Comparison of ENCODE assay signal across 1 cellular context in genomic region chr9:127777368-127777960, GRCh38.
TF ChIP-seq lines count a peak whose summit lies in the region.

No MANE protein-coding gene starts in this region.

TF ChIP-seq in H1, 55 proteins besides CTCF, POLR2A, EP300 and RAD21:
- TF ChIP-seq TAF1 (IDR thresholded peaks at IDR 0.05; ENCODE audit: low read depth, low read length) = no peak
- no peak for TF ChIP-seq SP4 (IDR thresholded peaks at IDR 0.05; ENCODE audit: low read length)
- no peak for TF ChIP-seq CHD7 (IDR thresholded peaks at IDR 0.05; ENCODE audit: insufficient replicate concordance, low read length)
- no peak for TF ChIP-seq YY1 (IDR thresholded peaks at IDR 0.05; ENCODE audit: low read depth, low read length)
- TF ChIP-seq SIX5 (IDR thresholded peaks at IDR 0.05; ENCODE audit: low read depth, low read length) = no peak
- no peak for TF ChIP-seq KDM5A (IDR thresholded peaks at IDR 0.05; ENCODE audit: low read length)
- TF ChIP-seq JUND (IDR thresholded peaks at IDR 0.05; ENCODE audit: low read length) = no peak
- no peak for TF ChIP-seq KDM1A (IDR thresholded peaks at IDR 0.05; ENCODE audit: borderline replicate concordance, low read length)
- TF ChIP-seq CTBP2 (IDR thresholded peaks at IDR 0.05; ENCODE audit: borderline replicate concordance, insufficient read depth, insufficient read length, low read length) = no peak
- TF ChIP-seq KDM4A (IDR thresholded peaks at IDR 0.05; ENCODE audit: low read depth, low read length, severe bottlenecking) = no peak
- TF ChIP-seq GABPA (IDR thresholded peaks at IDR 0.05; ENCODE audit: borderline replicate concordance, insufficient read depth, low read length) = no peak
- no peak for TF ChIP-seq CHD2 (IDR thresholded peaks at IDR 0.05; ENCODE audit: low read length)
- TF ChIP-seq BRCA1 (IDR thresholded peaks at IDR 0.05; ENCODE audit: low read depth, low read length) = no peak
